Comparison of ENCODE assay signal across 25 cellular contexts in the genomic region with DNA sequence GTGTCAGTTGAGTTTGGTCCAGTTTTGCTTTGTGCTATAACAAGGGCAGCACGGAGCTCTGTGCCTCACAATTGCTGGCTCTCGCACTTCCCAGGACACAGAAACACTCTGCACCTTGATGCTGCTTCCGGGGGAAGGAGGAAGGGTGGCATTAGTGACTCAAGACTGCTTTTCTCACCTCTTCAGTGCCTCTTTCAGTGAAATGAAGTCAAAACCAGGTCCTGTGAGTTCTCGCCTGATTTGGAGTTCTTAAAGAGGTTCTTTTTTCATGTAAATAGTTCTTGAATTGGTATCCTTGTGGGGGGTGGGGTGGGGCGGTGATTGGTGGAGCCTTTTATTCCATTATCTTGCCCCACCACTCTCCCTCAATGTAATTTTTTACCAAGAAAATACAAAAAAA.
"Had no signal": no experiment of that assay in that cellular context is flagged by ENCODE, and none has a peak within 500 bp of the region (broad histone marks: within the 10 kb centered on the region; RNA-seq: fewer than 3 reads in every experiment).

No MANE protein-coding gene starts in this region.

- H3K27me3 ChIP-seq: breast epithelium, SJSA1 had no signal

- H3K27ac ChIP-seq: breast epithelium, SJSA1 had no signal

- DNase-seq: activated CD4-positive, alpha-beta memory T cell treated with anti-CD3 and anti-CD28 coated beads for 36 hours; activated CD4-positive, alpha-beta T cell treated with anti-CD3 and anti-CD28 coated beads for 48 hours; activated CD4-positive, CD25-positive, alpha-beta regulatory T cell treated with anti-CD3 and anti-CD28 coated beads, Interleukin-2, amount 50 U/mL, for 72 hours; activated CD8-positive, alpha-beta memory T cell treated with anti-CD3 and anti-CD28 coated beads for 24 hours; activated T-cell treated with anti-CD3 and anti-CD28 coated beads for 4 hours; activated T-cell treated with anti-CD3 and anti-CD28 coated beads, Interleukin-2, amount 50 U/mL, for 72 hours; aorta; central memory CD4-positive, alpha-beta T cell; Karpas-422; MM.1S; NCI-H1105; NCI-H1436; NCI-H187; NCI-H2081; NCI-H510A treated with DMSO at 0.1 percent for 48 hours; NCI-H69; PC-3; SHP77 had no signal

- H3K36me3 Mint-ChIP-seq: activated CD4-positive, alpha-beta memory T cell treated with anti-CD3 and anti-CD28 coated beads for 36 hours; activated naive CD4-positive, alpha-beta T cell treated with anti-CD3 and anti-CD28 coated beads, Interleukin-2, amount 50 U/mL, for 24 hours had no signal

- ATAC-seq: activated T-cell treated with anti-CD3 and anti-CD28 coated beads, Interleukin-2, amount 50 U/mL, for 72 hours; K562; PC-3; SK-N-SH treated with all-trans-retinoic acid at 6 μM for 48 hours had no signal

- H3K36me3 ChIP-seq: breast epithelium, SJSA1 had no signal

- H3K9me3 Mint-ChIP-seq: activated naive CD4-positive, alpha-beta T cell treated with anti-CD3 and anti-CD28 coated beads, Interleukin-2, amount 50 U/mL, for 24 hours; activated T-helper 2 cell treated with anti-CD3 and anti-CD28 coated beads, Interferon-gamma antibody, Interleukin-2, Interleukin-4, amounts not matched to agents 10 μg/mL and 5 μg/mL and 100 μg/mL, durations not matched to agents 14 hours and 24 hours and 36 hours; T-helper 1 cell treated with Interleukin-12 subunit alpha and Interleukin-12 subunit beta and Interleukin-4 antibody, amounts not matched to agents 30 μg/mL and 1 μg/mL, for 36 hours had no signal

- H3K4me3 ChIP-seq: breast epithelium, K562, SJSA1 had no signal

- H3K9me3 ChIP-seq: breast epithelium, SJSA1 had no signal

- H3K4me1 Mint-ChIP-seq: activated naive CD4-positive, alpha-beta T cell treated with anti-CD3 and anti-CD28 coated beads, Interleukin-2, amount 50 U/mL, for 24 hours had no signal

- H3K4me3 Mint-ChIP-seq: activated CD4-positive, alpha-beta memory T cell treated with anti-CD3 and anti-CD28 coated beads for 36 hours; activated naive CD4-positive, alpha-beta T cell treated with anti-CD3 and anti-CD28 coated beads, Interleukin-2, amount 50 U/mL, for 24 hours; activated T-cell treated with anti-CD3 and anti-CD28 coated beads, Interleukin-2, amount 50 U/mL, for 72 hours; T-helper 1 cell treated with Interleukin-12 subunit alpha and Interleukin-12 subunit beta and Interleukin-4 antibody, amounts not matched to agents 30 μg/mL and 1 μg/mL, for 36 hours had no signal

- H3K4me1 ChIP-seq: breast epithelium, SJSA1 had no signal

- H3K27ac Mint-ChIP-seq: activated CD4-positive, alpha-beta memory T cell treated with anti-CD3 and anti-CD28 coated beads for 36 hours; activated naive CD4-positive, alpha-beta T cell treated with anti-CD3 and anti-CD28 coated beads, Interleukin-2, amount 50 U/mL, for 24 hours; activated T-cell treated with anti-CD3 and anti-CD28 coated beads, Interleukin-2, amount 50 U/mL, for 72 hours; activated T-helper 2 cell treated with anti-CD3 and anti-CD28 coated beads, Interferon-gamma antibody, Interleukin-2, Interleukin-4, amounts not matched to agents 10 μg/mL and 5 μg/mL and 100 μg/mL, durations not matched to agents 14 hours and 24 hours and 36 hours; T-helper 1 cell treated with Interleukin-12 subunit alpha and Interleukin-12 subunit beta and Interleukin-4 antibody, amounts not matched to agents 30 μg/mL and 1 μg/mL, for 36 hours had no signal
